In genomic region chr14:47772652-47773051, GRCh38 we compare ENCODE assay signal across 36 cellular contexts.
DNase-seq lines count a peak whose midpoint lies in the region; ATAC-seq, FAIRE-seq and TF ChIP-seq lines count a peak whose summit lies in the region.
"Had no signal": no experiment of that assay in that cellular context is flagged by ENCODE, and none has a peak within 500 bp of the region (broad histone marks: within the 10 kb centered on the region; RNA-seq: fewer than 3 reads in every experiment).

No MANE protein-coding gene starts in this region.

- FAIRE-seq in HepG2 (lab: Jason Lieb, UNC) (no peak), GM12878 (lab: Jason Lieb, UNC) (no peak), K562 (lab: Jason Lieb, UNC) (no peak)
- FAIRE-seq: A204.1, A549 had no signal

- ATAC-seq in HepG2 = no peak
- ATAC-seq in right lobe of liver = no peak
- no peak for ATAC-seq in GM12878
- ATAC-seq in K562 = no peak
- ATAC-seq in HG03457 (IDR thresholded peaks at IDR 0.05; ENCODE audit: unreplicated experiment) = no peak
- ATAC-seq: A549; CD8-positive, alpha-beta T cell had no signal

- BruUV-seq in HepG2 (replicated peaks; lab: Mats Ljungman, UMichigan) (no TSS peak), GM12878 (replicated peaks; lab: Mats Ljungman, UMichigan) (no TSS peak), K562 (replicated peaks; lab: Mats Ljungman, UMichigan) (no TSS peak), MCF 10A (replicated peaks; lab: Mats Ljungman, UMichigan) (no TSS peak)

- no peak overlapping the region for H3K4me3 Mint-ChIP-seq in MCF 10A (ENCODE audit: unreplicated experiment)
- H3K4me3 Mint-ChIP-seq: B cell; CD14-positive monocyte; CD4-positive, alpha-beta memory T cell; CD4-positive, alpha-beta T cell; CD4-positive, CD25-positive, alpha-beta regulatory T cell; CD8-positive, alpha-beta memory T cell; CD8-positive, alpha-beta T cell had no signal

- H3K27me3 Mint-ChIP-seq in MCF 10A (ENCODE audit: insufficient read depth, unreplicated experiment) = no peaks in the 10 kb centered on the region
- H3K27me3 Mint-ChIP-seq: B cell; CD4-positive, alpha-beta memory T cell; CD4-positive, alpha-beta T cell; CD4-positive, CD25-positive, alpha-beta regulatory T cell; CD8-positive, alpha-beta memory T cell had no signal

- H3K9me1 ChIP-seq in K562 (ENCODE audit: control insufficient read depth, insufficient read depth, low read length) = no peaks in the 10 kb centered on the region

- peaks cover 8% of the 10 kb centered on the region for H3K9me3 Mint-ChIP-seq in MCF 10A (ENCODE audit: unreplicated experiment)

- TF ChIP-seq EP300 in HepG2 (IDR thresholded peaks at IDR 0.05; ENCODE audit: low read depth in 2 of 2, low read length in 2 of 2) (no peak), HepG2 (CRISPR knock-in tag; IDR thresholded peaks at IDR 0.05; ENCODE audit: borderline replicate concordance) (no peak), GM12878 (IDR thresholded peaks at IDR 0.05; ENCODE audit: borderline replicate concordance in 1 of 2, control insufficient read depth in 1 of 2, low read depth in 2 of 2, low read length in 2 of 2) (no peak), K562 (IDR thresholded peaks at IDR 0.05; ENCODE audit: low read length) (no peak)

- H2AFZ ChIP-seq in HepG2 (ENCODE audit: low read length) = no peak overlapping the region
- no peak overlapping the region for H2AFZ ChIP-seq in GM12878 (ENCODE audit: control insufficient read depth, low read depth, low read length)
- H2AFZ ChIP-seq in K562 (ENCODE audit: low read depth, low read length) = no peak overlapping the region

- H3K4me3 ChIP-seq in HepG2 (replicated peaks in 1 of 3; ENCODE audit: insufficient read depth in 1 of 3, low read depth in 2 of 3, low read length in 3 of 3) (no peak overlapping the region), right lobe of liver (no peak overlapping the region), HEK293 (ENCODE audit: low read depth, low read length) (no peak overlapping the region), GM12878 (no peak overlapping the region), K562 (no peak overlapping the region)
- H3K4me3 ChIP-seq: A549; BLaER1; BLaER1 treated with 17β-estradiol and CSF1 and Interleukin-3, amounts not matched to agents 10 nM and 100 nM had no signal

- RAD21 ChIA-PET in GM12878 (lab: Charles Lee; ENCODE audit: unreplicated experiment) = no interaction called here

- H3K9me3 ChIP-seq in HepG2 (ENCODE audit: low read length) = peaks cover 18% of the 10 kb centered on the region
- no peaks in the 10 kb centered on the region for H3K9me3 ChIP-seq in right lobe of liver
- no peaks in the 10 kb centered on the region for H3K9me3 ChIP-seq in HEK293 (ENCODE audit: control insufficient read depth, insufficient read depth, low read depth, low read length)
- H3K9me3 ChIP-seq in GM12878 (replicated peaks; ENCODE audit: control insufficient read depth, insufficient read depth, low read length) = no peaks in the 10 kb centered on the region
- no peaks in the 10 kb centered on the region for H3K9me3 ChIP-seq in K562 (replicated peaks; ENCODE audit: control insufficient read depth, insufficient read depth, low read depth, low read length)
- H3K9me3 ChIP-seq: A549; BE2C; BLaER1; BLaER1 treated with 17β-estradiol and CSF1 and Interleukin-3, amounts not matched to agents 10 nM and 100 nM; Caco-2 had no signal

- TF ChIP-seq CTCF in HepG2 (CRISPR knock-in tag; IDR thresholded peaks at IDR 0.05) (no peak), right lobe of liver (IDR thresholded peaks at IDR 0.05) (no peak), HEK293 (tag by site-specific recombination; IDR thresholded peaks at IDR 0.05) (no peak), GM12878 (IDR thresholded peaks at IDR 0.05 in 2 of 3, conservative IDR thresholded peaks at IDR 0.05 in 1 of 3; ENCODE audit: control insufficient read depth in 2 of 3, extremely low read depth in 1 of 3, insufficient read depth in 1 of 3, low read depth in 3 of 3, low read length in 3 of 3) (no peak), K562 (IDR thresholded peaks at IDR 0.05 in 2 of 3, conservative IDR thresholded peaks at IDR 0.05 in 1 of 3; ENCODE audit: insufficient read depth in 2 of 3, low read depth in 1 of 3, low read length in 3 of 3) (no peak), MCF 10A (IDR thresholded peaks at IDR 0.05; ENCODE audit: unreplicated experiment) (no peak)

- H3K79me2 ChIP-seq in HepG2 (ENCODE audit: insufficient read depth, low read length) (no peaks in the 10 kb centered on the region), GM12878 (ENCODE audit: control insufficient read depth, insufficient read depth, low read length) (no peaks in the 10 kb centered on the region), K562 (ENCODE audit: control insufficient read depth, insufficient read depth, low read length) (no peaks in the 10 kb centered on the region)

- DNase-seq in HepG2 (ENCODE audit: low spot score) (no peak), right lobe of liver (no peak), GM12878 (ENCODE audit: low read depth, low spot score) (no peak), K562 (ENCODE audit: extremely low read depth in 1 of 4, low spot score in 3 of 4) (no peak), NCI-H1436 (lab: John Stamatoyannopoulos, UW) (no peak), MCF 10A (ENCODE audit: unreplicated experiment) (no peak)
- DNase-seq: 8988T; ACHN; AML-193; BE2C; C1 segment of cervical spinal cord; Caco-2; Calu3; CD4-positive, alpha-beta memory T cell; CD4-positive, alpha-beta T cell; CD4-positive, CD25-positive, alpha-beta regulatory T cell; CD8-positive, alpha-beta memory T cell; CD8-positive, alpha-beta T cell; COR-L47; DMS 273 treated with DMSO at 0.1 percent for 48 hours; DMS153; DMS53; DMS79; DMS79 treated with DMSO at 0.1 percent for 48 hours; DND-41; EL had no signal

- H3K27ac ChIP-seq in HepG2 (ENCODE audit: extremely low read length, insufficient read depth, low read length) = no peak overlapping the region
- no peak overlapping the region for H3K27ac ChIP-seq in right lobe of liver
- no peak overlapping the region for H3K27ac ChIP-seq in HEK293 (ENCODE audit: extremely low read depth, low read depth, low read length)
- H3K27ac ChIP-seq in GM12878 (ENCODE audit: control insufficient read depth, insufficient read depth) = no peak overlapping the region
- H3K27ac ChIP-seq in K562 (ENCODE audit: extremely low read depth, low read depth, low read length) = no peak overlapping the region
- H3K27ac ChIP-seq: 22Rv1; A549; BLaER1; BLaER1 treated with 17β-estradiol and CSF1 and Interleukin-3, amounts not matched to agents 10 nM and 100 nM; C4-2B had no signal

- H3K4me2 ChIP-seq in HepG2 (ENCODE audit: low read depth, low read length) (no peak overlapping the region), GM12878 (ENCODE audit: control insufficient read depth, insufficient read depth) (no peak overlapping the region), K562 (ENCODE audit: insufficient read depth, low read length) (no peak overlapping the region)
- H3K4me2 ChIP-seq: A549; BLaER1; BLaER1 treated with 17β-estradiol and CSF1 and Interleukin-3, amounts not matched to agents 10 nM and 100 nM had no signal

- intact Hi-C loops in HepG2 (cut with micrococcal nuclease; ENCODE audit: unreplicated experiment) (no loop called here), right lobe of liver (cut with DNase I) (no loop called here), GM12878 (cut with micrococcal nuclease; ENCODE audit: unreplicated experiment) (no loop called here), K562 (cut with micrococcal nuclease) (no loop called here), MCF 10A (cut with micrococcal nuclease) (no loop called here)

- TF ChIP-seq POLR2A in HepG2 (IDR thresholded peaks at IDR 0.05; ENCODE audit: insufficient read depth in 1 of 2, low read depth in 2 of 2, low read length in 2 of 2) (no peak), right lobe of liver (IDR thresholded peaks at IDR 0.05) (no peak), GM12878 (IDR thresholded peaks at IDR 0.05; ENCODE audit: low read depth, low read length) (no peak), K562 (conservative IDR thresholded peaks at IDR 0.05) (no peak)

- CTCF ChIA-PET in HepG2 (lab: Yijun Ruan, JAX; ENCODE audit: low intra/inter-chr PET ratio, low total read pairs) = no interaction called here
- CTCF ChIA-PET in HEK293 (lab: Yijun Ruan, JAX) = no interaction called here
- CTCF ChIA-PET in GM12878 (lab: Yijun Ruan, JAX) = no interaction called here
- CTCF ChIA-PET in K562 (lab: Yijun Ruan, JAX; ENCODE audit: low intra/inter-chr PET ratio) = no interaction called here
- CTCF ChIA-PET in MCF 10A (lab: Yijun Ruan, JAX) = no interaction called here

- H3K4me1 Mint-ChIP-seq in MCF 10A (ENCODE audit: insufficient read depth, unreplicated experiment) = no peaks in the 10 kb centered on the region
- H3K4me1 Mint-ChIP-seq: B cell; CD14-positive monocyte; CD4-positive, alpha-beta memory T cell; CD4-positive, CD25-positive, alpha-beta regulatory T cell; CD8-positive, alpha-beta memory T cell had no signal

- WGBS in HepG2 (ENCODE audit: low lambda C conversion rate) = 3% methylated on average over 1 of the region's 1 CpG
- 47% methylated on average over 1 of the region's 1 CpG for WGBS in right lobe of liver (ENCODE audit: insufficient coverage, low coverage, low lambda C conversion rate, missing lambda C conversion rate)
- 0% methylated on average over 1 of the region's 1 CpG for WGBS in GM12878 (ENCODE audit: insufficient coverage, insufficient replicate concordance, low lambda C conversion rate, missing lambda C conversion rate)
- WGBS in K562 (ENCODE audit: insufficient coverage, low coverage, missing lambda C conversion rate) = 0% methylated on average over 1 of the region's 1 CpG

- in situ Hi-C loops in HepG2 (cut with HindIII; ENCODE audit: extremely low pct_ligation_motif_present, low pct_unique_long_range_greater_than_20kb) = no loop called here
- in situ Hi-C loops in GM12878 (cut with MboI) = no loop called here
- in situ Hi-C loops in K562 (cut with MboI) = no loop called here

- H3K36me3 Mint-ChIP-seq in MCF 10A (ENCODE audit: insufficient read depth, unreplicated experiment) = no peaks in the 10 kb centered on the region
- H3K36me3 Mint-ChIP-seq: CD14-positive monocyte; CD4-positive, alpha-beta memory T cell; CD4-positive, CD25-positive, alpha-beta regulatory T cell; CD8-positive, alpha-beta memory T cell; CD8-positive, alpha-beta T cell had no signal

- TF ChIP-seq RAD21 in HepG2 (CRISPR knock-in tag; IDR thresholded peaks at IDR 0.05) (no peak), GM12878 (IDR thresholded peaks at IDR 0.05; ENCODE audit: insufficient read depth, low read depth, low read length) (no peak), K562 (CRISPR knock-in tag; conservative IDR thresholded peaks at IDR 0.05 in 1 of 2, IDR thresholded peaks at IDR 0.05 in 1 of 2) (no peak)

- H4K20me1 ChIP-seq in HepG2 (ENCODE audit: insufficient read depth, low read length) (no peaks in the 10 kb centered on the region), GM12878 (ENCODE audit: control insufficient read depth, insufficient read depth) (no peaks in the 10 kb centered on the region), K562 (replicated peaks; ENCODE audit: control insufficient read depth, insufficient read depth, low read length) (no peaks in the 10 kb centered on the region)
- H4K20me1 ChIP-seq: BLaER1; BLaER1 treated with 17β-estradiol and CSF1 and Interleukin-3, amounts not matched to agents 10 nM and 100 nM had no signal

- POLR2A ChIA-PET in HepG2 (lab: Yijun Ruan, JAX) (no interaction called here), HEK293 (lab: Yijun Ruan, JAX) (no interaction called here), GM12878 (lab: Charles Lee) (no interaction called here), K562 (lab: Yijun Ruan, JAX) (no interaction called here), MCF 10A (lab: Yijun Ruan, JAX) (no interaction called here)

- H3K4me1 ChIP-seq in HepG2 (ENCODE audit: insufficient read depth, low read length) (no peaks in the 10 kb centered on the region), right lobe of liver (no peaks in the 10 kb centered on the region), HEK293 (ENCODE audit: control insufficient read depth, insufficient read depth, low read length) (no peaks in the 10 kb centered on the region), GM12878 (ENCODE audit: control insufficient read depth, insufficient read depth, low read length) (no peaks in the 10 kb centered on the region), K562 (replicated peaks in 1 of 2; ENCODE audit: control insufficient read depth in 2 of 2, insufficient read depth in 2 of 2, low read length in 2 of 2) (no peaks in the 10 kb centered on the region)
- H3K4me1 ChIP-seq: A549; BE2C; BLaER1; BLaER1 treated with 17β-estradiol and CSF1 and Interleukin-3, amounts not matched to agents 10 nM and 100 nM; Caco-2 had no signal

- H3K9ac ChIP-seq in HepG2 (ENCODE audit: insufficient read depth, low read depth, low read length) (no peak overlapping the region), GM12878 (ENCODE audit: control insufficient read depth, insufficient read depth, low read length) (no peak overlapping the region), K562 (ENCODE audit: insufficient read depth in 1 of 2, low read depth in 2 of 2, low read length in 2 of 2) (no peak overlapping the region)
- H3K9ac ChIP-seq: BLaER1; BLaER1 treated with 17β-estradiol and CSF1 and Interleukin-3, amounts not matched to agents 10 nM and 100 nM had no signal

- no peaks in the 10 kb centered on the region for H3K27me3 ChIP-seq in HepG2 (ENCODE audit: control insufficient read depth in 1 of 2, insufficient read depth in 2 of 2, low read length in 2 of 2)
- no peaks in the 10 kb centered on the region for H3K27me3 ChIP-seq in right lobe of liver
- H3K27me3 ChIP-seq in GM12878 (replicated peaks in 1 of 2; ENCODE audit: control insufficient read depth in 2 of 2, insufficient read depth in 2 of 2, low read length in 1 of 2) = no peaks in the 10 kb centered on the region
- H3K27me3 ChIP-seq in K562 (ENCODE audit: control insufficient read depth in 2 of 2, insufficient read depth in 2 of 2, low read length in 2 of 2) = no peaks in the 10 kb centered on the region
- H3K27me3 ChIP-seq: BE2C; BLaER1; BLaER1 treated with 17β-estradiol and CSF1 and Interleukin-3, amounts not matched to agents 10 nM and 100 nM had no signal

- no peaks in the 10 kb centered on the region for H3K36me3 ChIP-seq in HepG2 (replicated peaks in 1 of 2; ENCODE audit: control insufficient read depth in 1 of 2, insufficient read depth in 2 of 2, low read length in 2 of 2)
- H3K36me3 ChIP-seq in right lobe of liver = no peaks in the 10 kb centered on the region
- H3K36me3 ChIP-seq in HEK293 (ENCODE audit: control insufficient read depth in 2 of 2, insufficient read depth in 1 of 2, low read length in 2 of 2) = no peaks in the 10 kb centered on the region
- H3K36me3 ChIP-seq in GM12878 (ENCODE audit: control insufficient read depth in 2 of 2, insufficient read depth in 2 of 2, low read length in 1 of 2) = no peaks in the 10 kb centered on the region
- no peaks in the 10 kb centered on the region for H3K36me3 ChIP-seq in K562 (ENCODE audit: control insufficient read depth, insufficient read depth, low read length)
- H3K36me3 ChIP-seq: BE2C; BLaER1; BLaER1 treated with 17β-estradiol and CSF1 and Interleukin-3, amounts not matched to agents 10 nM and 100 nM had no signal

- SMC1A ChIA-PET in GM12878 (lab: Charles Lee; ENCODE audit: uncharacterized antibody, unreplicated experiment) = no interaction called here

- no peak overlapping the region for H3K27ac Mint-ChIP-seq in MCF 10A (ENCODE audit: low read depth, unreplicated experiment)
- H3K27ac Mint-ChIP-seq: B cell; CD14-positive monocyte; CD4-positive, alpha-beta T cell; CD4-positive, CD25-positive, alpha-beta regulatory T cell; CD8-positive, alpha-beta memory T cell; CD8-positive, alpha-beta T cell had no signal
